Comparison of ENCODE assay signal across 8 cellular contexts in the genomic region with DNA sequence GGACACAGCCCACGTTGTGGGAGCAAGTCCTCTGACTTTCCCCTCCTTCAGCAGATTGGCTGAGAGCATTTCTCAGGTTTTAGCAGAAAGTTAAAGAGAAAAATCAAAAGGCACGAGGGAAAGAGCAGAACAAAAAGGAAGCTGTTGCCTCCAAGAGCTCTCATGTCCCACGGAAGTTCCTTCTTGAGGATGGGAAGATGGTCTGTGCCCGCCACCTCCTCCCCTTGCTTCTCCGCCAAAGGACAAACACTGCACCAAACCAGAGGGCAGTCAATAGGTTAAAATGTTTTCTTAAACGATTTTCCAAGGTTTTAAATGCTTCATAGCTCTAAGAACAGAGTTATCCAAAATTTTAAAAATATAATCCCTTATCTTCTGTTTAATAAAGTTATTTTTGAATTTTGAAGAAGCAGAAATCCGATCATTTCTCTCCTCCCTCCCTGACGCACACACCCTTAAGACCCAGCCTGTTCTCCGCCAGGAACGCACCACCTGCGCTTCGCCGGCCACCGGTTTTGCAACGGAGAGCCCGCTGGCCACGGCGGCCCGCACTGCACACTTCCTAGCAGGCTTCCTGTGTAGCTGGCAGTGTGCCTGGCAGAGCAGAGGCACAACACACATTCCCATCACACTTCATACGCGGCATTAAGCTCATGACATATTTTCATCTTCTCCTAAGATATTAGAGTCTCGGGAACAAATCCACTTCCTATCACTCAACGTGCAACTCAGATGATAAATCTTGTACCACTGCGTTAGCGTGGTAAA.
DNase-seq lines count a peak whose midpoint lies in the region; ATAC-seq, FAIRE-seq and TF ChIP-seq lines count a peak whose summit lies in the region.

No MANE protein-coding gene starts in this region.

- peaks cover 9% of the 10 kb centered on the region for H3K9me3 Mint-ChIP-seq in glutamatergic neuron (ENCODE audit: unreplicated experiment)
- H3K9me3 Mint-ChIP-seq in osteocyte (ENCODE audit: unreplicated experiment): peaks cover 3% of the 10 kb centered on the region

- FAIRE-seq in GM12892 (lab: Jason Lieb, UNC): no peak

- TF ChIP-seq POLR2A in gastrocnemius medialis (IDR thresholded peaks at IDR 0.05) (peak in 1 of 2 donors; percentile 68), GM12892 (IDR thresholded peaks at IDR 0.05; ENCODE audit: low read depth, low read length) (no peak)

- CTCF ChIA-PET in OCI-LY7 (lab: Charles Lee; ENCODE audit: unreplicated experiment): no interaction called here

- H3K27ac ChIP-seq in OCI-LY7 (ENCODE audit: low read depth, low read length, poor library complexity, severe bottlenecking): no peak overlapping the region
- H3K27ac ChIP-seq in gastrocnemius medialis: peak overlapping the region; percentile 94 to 99 (median 98)

- no peak overlapping the region for H2AFZ ChIP-seq in OCI-LY7 (ENCODE audit: low read length)

- H3K4me3 Mint-ChIP-seq in glutamatergic neuron (ENCODE audit: unreplicated experiment) (no peak overlapping the region), osteocyte (ENCODE audit: unreplicated experiment) (no peak overlapping the region)

- no peaks in the 10 kb centered on the region for H3K79me2 ChIP-seq in OCI-LY7 (ENCODE audit: insufficient read depth, low read depth, low read length)

- H3K9me3 ChIP-seq in OCI-LY7 (ENCODE audit: low read length): peaks cover 5% of the 10 kb centered on the region; the same call in 1 of the 2 replicates
- H3K9me3 ChIP-seq in gastrocnemius medialis: no peaks in the 10 kb centered on the region

- H3K4me1 Mint-ChIP-seq in glutamatergic neuron (ENCODE audit: low read depth, unreplicated experiment) (peaks cover 53% of the 10 kb centered on the region), osteocyte (ENCODE audit: unreplicated experiment) (peaks cover 22% of the 10 kb centered on the region)

- TF ChIP-seq CTCF in OCI-LY7 (conservative IDR thresholded peaks at IDR 0.05; ENCODE audit: low read length): no peak
- no peak for TF ChIP-seq CTCF in glutamatergic neuron (IDR thresholded peaks at IDR 0.05; ENCODE audit: partially characterized antibody, unreplicated experiment)
- no peak for TF ChIP-seq CTCF in gastrocnemius medialis (IDR thresholded peaks at IDR 0.05 in 4 of 5, conservative IDR thresholded peaks at IDR 0.05 in 1 of 5)
- no peak for TF ChIP-seq CTCF in osteocyte (IDR thresholded peaks at IDR 0.05)

- intact Hi-C loops in OCI-LY7 (cut with micrococcal nuclease; ENCODE audit: unreplicated experiment): loop anchor here (5.0 to 10.0 kb wide), 2 partner anchors 108 to 145 kb away; no protein-coding TSS in a partner anchor
- intact Hi-C loops in gastrocnemius medialis (cut with DNase I; ENCODE audit: low total_unique reads): no loop called here

- H3K9me2 ChIP-seq in OCI-LY7 (ENCODE audit: insufficient read depth, low read length): no peaks in the 10 kb centered on the region

- POLR2A ChIA-PET in OCI-LY7 (lab: Charles Lee): no interaction called here

- H3K36me3 ChIP-seq in OCI-LY7 (ENCODE audit: insufficient read depth, low read length): no peaks in the 10 kb centered on the region
- H3K36me3 ChIP-seq in gastrocnemius medialis: no peaks in the 10 kb centered on the region

- no peak overlapping the region for H3K4me3 ChIP-seq in OCI-LY7 (ENCODE audit: low read depth, low read length, poor library complexity, severe bottlenecking)
- peak overlapping the region in 3 of 4 donors; percentile 9 to 24 (median 15) for H3K4me3 ChIP-seq in gastrocnemius medialis

- no peak for DNase-seq in OCI-LY7 (ENCODE audit: low spot score)
- DNase-seq in glutamatergic neuron: no peak
- DNase-seq in gastrocnemius medialis: peak; percentile 83 to 94
- DNase-seq in NCI-H1436 treated with DMSO at 0.1 percent for 48 hours (lab: John Stamatoyannopoulos, UW): no peak
- DNase-seq in osteocyte (ENCODE audit: extremely low spot score, unreplicated experiment): no peak
- no peak for DNase-seq in GM12892 (ENCODE audit: insufficient read length)

- H3K4me2 ChIP-seq in OCI-LY7 (ENCODE audit: low read length): peak overlapping the region; percentile 64

- in situ Hi-C loops in gastrocnemius medialis (cut with MboI; ENCODE audit: low sequenced_read_pairs in 4 of 4): no loop called here

- peak; percentile 13 for ATAC-seq in GM19035 (IDR thresholded peaks at IDR 0.05; ENCODE audit: unreplicated experiment)
- ATAC-seq in gastrocnemius medialis: peak; percentile 71 to 79
- no peak for ATAC-seq in GM18861 (IDR thresholded peaks at IDR 0.05; ENCODE audit: unreplicated experiment)

- peaks cover 3% of the 10 kb centered on the region for H3K27me3 Mint-ChIP-seq in glutamatergic neuron (ENCODE audit: unreplicated experiment)
- H3K27me3 Mint-ChIP-seq in osteocyte (ENCODE audit: unreplicated experiment): no peaks in the 10 kb centered on the region

- no TSS peak for BruUV-seq in OCI-LY7 (replicated peaks; lab: Mats Ljungman, UMichigan)

- H3K27ac Mint-ChIP-seq in glutamatergic neuron (ENCODE audit: unreplicated experiment): peak overlapping the region; percentile 14
- H3K27ac Mint-ChIP-seq in osteocyte (ENCODE audit: unreplicated experiment): no peak overlapping the region

- H3K27me3 ChIP-seq in gastrocnemius medialis: no peaks in the 10 kb centered on the region

- H3K36me3 Mint-ChIP-seq in glutamatergic neuron (ENCODE audit: unreplicated experiment): no peaks in the 10 kb centered on the region
- no peaks in the 10 kb centered on the region for H3K36me3 Mint-ChIP-seq in osteocyte (ENCODE audit: unreplicated experiment)

- H4K20me1 ChIP-seq in OCI-LY7 (ENCODE audit: insufficient read depth, low read length): peaks cover 13% of the 10 kb centered on the region

- peaks cover 34% of the 10 kb centered on the region for H3K4me1 ChIP-seq in OCI-LY7 (ENCODE audit: insufficient read depth, low read length, poor library complexity, severe bottlenecking)
- peaks cover 95 to 97% of the 10 kb centered on the region in 2 donors for H3K4me1 ChIP-seq in gastrocnemius medialis

Comparison
In these comparisons a context has a peak if more than half of its experiments do, and no peak if none do; other contexts are left out.
1. DNase-seq: peak in gastrocnemius medialis (2 of 2); none in OCI-LY7 (single experiment), glutamatergic neuron (single experiment), NCI-H1436 treated with DMSO at 0.1 percent for 48 hours (single experiment), osteocyte (single experiment) and GM12892 (single experiment).